ENCODE assay signal across 1 cellular context in genomic region chr18:21742323-21742687, GRCh38.
TF ChIP-seq lines count a peak whose summit lies in the region.

No MANE protein-coding gene starts in this region.

TF ChIP-seq in H1, 55 proteins besides CTCF, POLR2A, EP300 and RAD21:
- TF ChIP-seq POLR2AphosphoS5 (IDR thresholded peaks at IDR 0.05; ENCODE audit: low read depth, low read length) (no peak), NANOG (IDR thresholded peaks at IDR 0.05; ENCODE audit: insufficient read depth, low read depth, low read length, poor library complexity, severe bottlenecking) (no peak), EGR1 (IDR thresholded peaks at IDR 0.05; ENCODE audit: borderline replicate concordance, low read depth, low read length) (no peak), RBBP5 (IDR thresholded peaks at IDR 0.05; ENCODE audit: borderline replicate concordance, low read depth, low read length) (no peak), KDM1A (IDR thresholded peaks at IDR 0.05; ENCODE audit: borderline replicate concordance, low read length) (no peak), TCF12 (IDR thresholded peaks at IDR 0.05; ENCODE audit: low read depth, low read length) (no peak), MAX (IDR thresholded peaks at IDR 0.05) (no peak), PHF8 (conservative IDR thresholded peaks at IDR 0.05; ENCODE audit: low read depth, low read length) (no peak), MAFK (IDR thresholded peaks at IDR 0.05; ENCODE audit: low read depth, low read length) (no peak), CTBP2 (IDR thresholded peaks at IDR 0.05; ENCODE audit: borderline replicate concordance, insufficient read depth, insufficient read length, low read length) (no peak), ATF2 (IDR thresholded peaks at IDR 0.05; ENCODE audit: low read length) (no peak), RNF2 (IDR thresholded peaks at IDR 0.05; ENCODE audit: borderline replicate concordance, low read depth, low read length, missing control alignments, poor library complexity, severe bottlenecking) (no peak), SIX5 (IDR thresholded peaks at IDR 0.05; ENCODE audit: low read depth, low read length) (no peak), SAP30 (IDR thresholded peaks at IDR 0.05; ENCODE audit: insufficient read depth, insufficient replicate concordance, low read length) (no peak), HDAC6 (IDR thresholded peaks at IDR 0.05; ENCODE audit: low read depth, low read length) (no peak), TAF7 (optimal IDR thresholded peaks at IDR 0.05; ENCODE audit: borderline replicate concordance, low read depth, low read length) (no peak), JUN (IDR thresholded peaks at IDR 0.05; ENCODE audit: low read depth, low read length) (no peak), CBX5 (IDR thresholded peaks at IDR 0.05; ENCODE audit: low read depth, low read length) (no peak), USF2 (IDR thresholded peaks at IDR 0.05; ENCODE audit: low read length) (no peak)
TF ChIP-seq in H1: peak in this region for 0.
